ENCODE assay signal across 1 cellular context in genomic region chr5:83721878-83722779, GRCh38.
TF ChIP-seq lines count a peak whose summit lies in the region.

No MANE protein-coding gene starts in this region.

TF ChIP-seq in HEK293, 187 proteins besides CTCF, POLR2A, EP300 and RAD21 (continued from another document and continues in another):
- peak; percentile 83; the same call in 1 of the 2 replicates for TF ChIP-seq EGR2 (tag by site-specific recombination; IDR thresholded peaks at IDR 0.05; ENCODE audit: low read depth)
- TF ChIP-seq ZNF555 (tag by site-specific recombination; conservative IDR thresholded peaks at IDR 0.05), result no peak
- peak; percentile 35; the same call in 1 of the 2 replicates for TF ChIP-seq REST (tag by site-specific recombination; IDR thresholded peaks at IDR 0.05)
- no peak for TF ChIP-seq ZNF292 (tag by site-specific recombination; IDR thresholded peaks at IDR 0.05; ENCODE audit: borderline replicate concordance, low read depth)
- no peak for TF ChIP-seq INSM2 (tag by site-specific recombination; IDR thresholded peaks at IDR 0.05)
- TF ChIP-seq ZNF2 (tag by site-specific recombination; IDR thresholded peaks at IDR 0.05), result 0 out of 2 replicates have a peak, but pooled peaks have one; percentile 42
- TF ChIP-seq GLI4 (tag by site-specific recombination; IDR thresholded peaks at IDR 0.05), result no peak
- TF ChIP-seq BCL11A (tag by site-specific recombination; IDR thresholded peaks at IDR 0.05; ENCODE audit: low read depth), result no peak
- TF ChIP-seq ZNF416 (tag by site-specific recombination; IDR thresholded peaks at IDR 0.05), result no peak
- no peak for TF ChIP-seq ZNF121 (tag by site-specific recombination; IDR thresholded peaks at IDR 0.05)
- TF ChIP-seq ZNF366 (tag by site-specific recombination; conservative IDR thresholded peaks at IDR 0.05), result peak; percentile 55; the same call in 1 of the 2 replicates
- no peak for TF ChIP-seq ZNF571 (tag by site-specific recombination; IDR thresholded peaks at IDR 0.05)
- TF ChIP-seq ZNF19 (tag by site-specific recombination; IDR thresholded peaks at IDR 0.05; ENCODE audit: low read depth), result no peak
- TF ChIP-seq ZNF24 (tag by site-specific recombination; IDR thresholded peaks at IDR 0.05), result 0 out of 2 replicates have a peak, but pooled peaks have one; percentile 23
- no peak for TF ChIP-seq RBAK (tag by site-specific recombination; IDR thresholded peaks at IDR 0.05)
- TF ChIP-seq ZNF202 (tag by site-specific recombination; IDR thresholded peaks at IDR 0.05; ENCODE audit: borderline replicate concordance), result no peak
- no peak for TF ChIP-seq PRDM6 (tag by site-specific recombination; IDR thresholded peaks at IDR 0.05)
- no peak for TF ChIP-seq ZNF248 (tag by site-specific recombination; IDR thresholded peaks at IDR 0.05)
- no peak for TF ChIP-seq ZSCAN23 (tag by site-specific recombination; IDR thresholded peaks at IDR 0.05)
- no peak for TF ChIP-seq ZNF426 (tag by site-specific recombination; IDR thresholded peaks at IDR 0.05)
- peak; percentile 32; the same call in 1 of the 2 replicates for TF ChIP-seq ZIC2 (tag by site-specific recombination; IDR thresholded peaks at IDR 0.05)
- no peak for TF ChIP-seq ZBTB7A (tag by site-specific recombination; IDR thresholded peaks at IDR 0.05; ENCODE audit: low read depth)
- no peak for TF ChIP-seq ZNF148 (tag by site-specific recombination; IDR thresholded peaks at IDR 0.05; ENCODE audit: borderline replicate concordance)
- no peak for TF ChIP-seq ZNF518A (tag by site-specific recombination; conservative IDR thresholded peaks at IDR 0.05; ENCODE audit: low read depth)
- TF ChIP-seq ZNF610 (tag by site-specific recombination; IDR thresholded peaks at IDR 0.05; ENCODE audit: borderline replicate concordance), result no peak; the same call in 1 of the 2 replicates
- peak; percentile 89 for TF ChIP-seq GLIS2 (tag by site-specific recombination; IDR thresholded peaks at IDR 0.05)
- no peak for TF ChIP-seq ATF2 (tag by site-specific recombination; IDR thresholded peaks at IDR 0.05; ENCODE audit: low read depth)
- no peak for TF ChIP-seq ZNF677 (tag by site-specific recombination; IDR thresholded peaks at IDR 0.05)
- TF ChIP-seq GLIS1 (tag by site-specific recombination; IDR thresholded peaks at IDR 0.05), result peak; percentile 67
- no peak for TF ChIP-seq ZNF777 (tag by site-specific recombination; IDR thresholded peaks at IDR 0.05; ENCODE audit: borderline replicate concordance)
- no peak for TF ChIP-seq ZNF112 (tag by site-specific recombination; IDR thresholded peaks at IDR 0.05)
- no peak for TF ChIP-seq ZNF747 (tag by site-specific recombination; IDR thresholded peaks at IDR 0.05)
- TF ChIP-seq ZNF184 (tag by site-specific recombination; IDR thresholded peaks at IDR 0.05), result no peak
- no peak for TF ChIP-seq ZNF280D (tag by site-specific recombination; IDR thresholded peaks at IDR 0.05)
- no peak for TF ChIP-seq ZNF157 (tag by site-specific recombination; IDR thresholded peaks at IDR 0.05)
- TF ChIP-seq ZNF791 (tag by site-specific recombination; IDR thresholded peaks at IDR 0.05), result no peak
- TF ChIP-seq ZNF548 (tag by site-specific recombination; IDR thresholded peaks at IDR 0.05), result no peak
- no peak for TF ChIP-seq ZNF664 (tag by site-specific recombination; IDR thresholded peaks at IDR 0.05)
- no peak for TF ChIP-seq SALL2 (tag by site-specific recombination; IDR thresholded peaks at IDR 0.05; ENCODE audit: borderline replicate concordance)
- no peak for TF ChIP-seq ZNF18 (tag by site-specific recombination; IDR thresholded peaks at IDR 0.05)
- no peak for TF ChIP-seq ZFP3 (tag by site-specific recombination; IDR thresholded peaks at IDR 0.05; ENCODE audit: low read depth)
- peak; percentile 28; the same call in 1 of the 2 replicates for TF ChIP-seq ZSCAN30 (tag by site-specific recombination; IDR thresholded peaks at IDR 0.05)
